26 cellular contexts compared by ENCODE assay signal in the genomic region with DNA sequence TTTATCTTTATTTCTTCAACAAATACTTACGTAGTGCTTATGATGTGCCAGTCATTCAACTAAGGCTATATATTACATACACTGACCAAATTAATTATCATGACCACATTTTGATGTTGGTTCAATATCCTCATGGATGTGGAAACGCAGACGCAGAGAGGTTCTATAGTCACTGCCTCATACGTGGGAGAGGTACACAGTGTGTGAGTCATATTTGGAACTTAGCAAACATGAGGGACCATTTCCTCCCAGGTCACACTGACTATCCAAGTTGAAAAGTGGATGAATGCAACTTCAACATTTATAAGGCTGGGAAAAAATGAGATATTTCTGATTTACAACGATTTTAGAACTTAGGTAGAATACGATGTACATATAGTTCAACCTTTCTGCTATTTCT.
"Had no signal": no experiment of that assay in that cellular context is flagged by ENCODE, and none has a peak within 500 bp of the region (broad histone marks: within the 10 kb centered on the region; RNA-seq: fewer than 3 reads in every experiment).

No MANE protein-coding gene starts in this region.

- H3K9me3 Mint-ChIP-seq: activated CD4-positive, alpha-beta memory T cell treated with anti-CD3 and anti-CD28 coated beads for 36 hours; activated CD4-positive, alpha-beta T cell treated with anti-CD3 and anti-CD28 coated beads, Interleukin-2, amount 10 ng/mL, durations not matched to agents 7 days and 5 days; brain had no signal

- H3K4me3 Mint-ChIP-seq: activated CD4-positive, alpha-beta memory T cell treated with anti-CD3 and anti-CD28 coated beads for 36 hours; activated CD4-positive, alpha-beta T cell treated with anti-CD3 and anti-CD28 coated beads, Interleukin-2, amount 10 ng/mL, durations not matched to agents 7 days and 5 days; activated T-cell treated with anti-CD3 and anti-CD28 coated beads, Interleukin-2, amount 50 U/mL, for 4 hours; brain; T-helper 17 cell; WTC11 had no signal

- H3K27ac Mint-ChIP-seq: activated CD4-positive, alpha-beta memory T cell treated with anti-CD3 and anti-CD28 coated beads for 36 hours; activated CD4-positive, alpha-beta T cell treated with anti-CD3 and anti-CD28 coated beads, Interleukin-2, amount 10 ng/mL, durations not matched to agents 7 days and 5 days; activated naive CD4-positive, alpha-beta T cell treated with anti-CD3 and anti-CD28 coated beads, Interleukin-2, amount 50 U/mL, for 72 hours; brain; T-helper 17 cell; WTC11 had no signal

- H2AFZ ChIP-seq: PC-9 had no signal

- H3K27me3 Mint-ChIP-seq: T-helper 17 cell had no signal

- H3K27ac ChIP-seq: KMS-11, PC-9 had no signal

- ATAC-seq: activated naive CD4-positive, alpha-beta T cell treated with anti-CD3 and anti-CD28 coated beads, Interleukin-2, amount 50 U/mL, for 72 hours; activated T-cell treated with anti-CD3 and anti-CD28 coated beads, Interleukin-2, amount 50 U/mL, for 4 hours; T-helper 17 cell; WTC11 had no signal

- DNase-seq: activated CD4-positive, alpha-beta memory T cell treated with anti-CD3 and anti-CD28 coated beads for 36 hours; activated CD4-positive, alpha-beta T cell treated with anti-CD3 and anti-CD28 coated beads for 1 hour; activated CD4-positive, alpha-beta T cell treated with anti-CD3 and anti-CD28 coated beads, Interleukin-2, amount 10 ng/mL, durations not matched to agents 7 days and 5 days; activated CD8-positive, alpha-beta memory T cell treated with anti-CD3 and anti-CD28 coated beads for 24 hours; activated effector memory CD4-positive, alpha-beta T cell treated with anti-CD3 and anti-CD28 coated beads, Interleukin-2, amount 50 U/mL, for 16 hours; activated naive CD4-positive, alpha-beta T cell treated with Interleukin-2 at 50 U/mL for 16 hours; activated T-cell treated with anti-CD3 and anti-CD28 coated beads, Interleukin-2, amount 50 U/mL, for 4 hours; amygdala; cerebellar nuclear complex; MV-4-11; NCI-H1105; NCI-H1436; NCI-H1694 treated with DMSO at 0.1 percent for 48 hours; NCI-H2029 treated with DMSO at 0.1 percent for 48 hours; NCI-H510A treated with DMSO at 0.1 percent for 48 hours; NCI-H69; PC-9; SHP77 treated with DMSO at 0.1 percent for 48 hours; T-helper 17 cell; T-helper 9 cell had no signal

- H3K9ac ChIP-seq: KMS-11 had no signal

- FAIRE-seq: astrocyte, colon had no signal

- H3K4me3 ChIP-seq: PC-9 had no signal

- H3K4me2 ChIP-seq: KMS-11, PC-9 had no signal

- H3K36me3 Mint-ChIP-seq: activated CD4-positive, alpha-beta memory T cell treated with anti-CD3 and anti-CD28 coated beads for 36 hours; activated naive CD4-positive, alpha-beta T cell treated with anti-CD3 and anti-CD28 coated beads, Interleukin-2, amount 50 U/mL, for 72 hours; brain; WTC11 had no signal

- H3K4me1 Mint-ChIP-seq: activated CD4-positive, alpha-beta T cell treated with anti-CD3 and anti-CD28 coated beads, Interleukin-2, amount 10 ng/mL, durations not matched to agents 7 days and 5 days; brain; T-helper 17 cell; WTC11 had no signal
